ENCODE assay signal across 8 cellular contexts in the genomic region with DNA sequence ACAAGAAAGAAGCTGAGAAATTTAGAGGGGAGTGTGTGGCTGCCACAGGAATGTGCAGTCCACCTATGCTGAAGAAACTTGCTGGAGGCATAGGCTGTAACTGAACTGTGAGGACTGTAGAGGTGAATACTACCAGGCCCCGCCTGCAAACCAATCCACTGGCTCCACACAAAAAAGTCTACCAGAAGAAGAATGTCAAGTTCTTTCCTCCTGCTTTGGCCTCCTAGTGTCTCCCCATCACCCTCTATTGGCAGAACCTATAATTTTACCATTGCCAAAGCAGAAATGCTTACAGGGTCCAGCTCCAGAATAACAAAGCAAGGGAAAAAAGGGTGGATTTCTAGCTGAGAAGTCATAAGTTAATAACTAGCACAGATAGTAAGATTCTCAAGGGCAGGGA. TPM values are rescaled to one million over a fixed set of nuclear protein-coding genes. Genes with fewer than 3 reads are reported as not detected.
DNase-seq lines count a peak whose midpoint lies in the region; ATAC-seq, FAIRE-seq and TF ChIP-seq lines count a peak whose summit lies in the region.

No MANE protein-coding gene starts in this region.

- H3K36me3 ChIP-seq in CD8-positive, alpha-beta T cell (ENCODE audit: insufficient read depth, low read length) = no peaks in the 10 kb centered on the region
- no peaks in the 10 kb centered on the region for H3K36me3 ChIP-seq in H1 (ENCODE audit: control insufficient read depth in 2 of 4, insufficient read depth in 4 of 4, low read length in 3 of 4)

- no peak for FAIRE-seq in H1 (lab: Jason Lieb, UNC)

- no peaks in the 10 kb centered on the region for H3K9me3 Mint-ChIP-seq in CD8-positive, alpha-beta T cell
- H3K9me3 Mint-ChIP-seq in CD14-positive monocyte = peaks cover 0 to 8% (median 4%) of the 10 kb centered on the region in 7 donors
- peaks cover 2% of the 10 kb centered on the region for H3K9me3 Mint-ChIP-seq in activated naive CD8-positive, alpha-beta T cell treated with anti-CD3 and anti-CD28 coated beads for 36 hours

- POLR2A ChIA-PET in CD8-positive, alpha-beta T cell (lab: Charles Lee) = no interaction called here
- POLR2A ChIA-PET in H1 (lab: Charles Lee; ENCODE audit: partially characterized antibody) = interaction anchor here (0.6 to 0.7 kb wide), 2 partner anchors 24 to 1508 kb away, joined by 3 to 5 read pairs; no protein-coding TSS in a partner anchor

- no peaks in the 10 kb centered on the region for H4K20me1 ChIP-seq in H1 (replicated peaks in 1 of 2; ENCODE audit: control insufficient read depth in 1 of 2, insufficient read depth in 2 of 2, low read length in 2 of 2)

- no peaks in the 10 kb centered on the region for H3K36me3 Mint-ChIP-seq in CD8-positive, alpha-beta T cell
- no peaks in the 10 kb centered on the region for H3K36me3 Mint-ChIP-seq in CD14-positive monocyte
- peaks cover 4% of the 10 kb centered on the region for H3K36me3 Mint-ChIP-seq in activated naive CD8-positive, alpha-beta T cell treated with anti-CD3 and anti-CD28 coated beads for 36 hours

- intact Hi-C loops in CD8-positive, alpha-beta T cell (cut with DNase I, micrococcal nuclease) = loop anchor here (1.0 to 10.0 kb wide), 8 partner anchors 76 to 943 kb away; partner anchors contain the start of gene OLA1 (in 1 of the 2)
- intact Hi-C loops in CD14-positive monocyte (cut with micrococcal nuclease) = no loop called here

- no peaks in the 10 kb centered on the region for H3K23me2 ChIP-seq in H1 (ENCODE audit: low read depth, low read length)

- no peak overlapping the region for H3K4me2 ChIP-seq in H1 (ENCODE audit: insufficient read depth in 1 of 2, low read depth in 2 of 2, low read length in 2 of 2)

- no peak overlapping the region for H2BK12ac ChIP-seq in H1 (ENCODE audit: low read depth, low read length)

- no peaks in the 10 kb centered on the region for H3K4me1 ChIP-seq in CD8-positive, alpha-beta T cell (ENCODE audit: insufficient read depth, low read length)
- no peaks in the 10 kb centered on the region for H3K4me1 ChIP-seq in H1 (replicated peaks in 1 of 4; ENCODE audit: control insufficient read depth in 3 of 4, insufficient read depth in 4 of 4, low read length in 3 of 4)

- no peaks in the 10 kb centered on the region for H3K27me3 ChIP-seq in CD8-positive, alpha-beta T cell (ENCODE audit: insufficient read depth, low read length)
- H3K27me3 ChIP-seq in H1 (replicated peaks in 1 of 4; ENCODE audit: control insufficient read depth in 3 of 4, extremely low read depth in 1 of 4, insufficient read depth in 3 of 4, low read length in 3 of 4) = no peaks in the 10 kb centered on the region

- TF ChIP-seq CTCF in CD8-positive, alpha-beta T cell (IDR thresholded peaks at IDR 0.05) = peak; percentile 11
- TF ChIP-seq CTCF in H1 (IDR thresholded peaks at IDR 0.05; ENCODE audit: control extremely low read depth in 1 of 3, insufficient read depth in 1 of 3, low read depth in 1 of 3, low read length in 3 of 3) (peak in 2 of 3 experiments; percentile 31 to 53; a peak in 2 of 4 replicates), CD14-positive monocyte (IDR thresholded peaks at IDR 0.05) (no peak), coronary artery (IDR thresholded peaks at IDR 0.05) (no peak)

- H2BK15ac ChIP-seq in H1 (ENCODE audit: low read length) = no peak overlapping the region

- H2AFZ ChIP-seq in H1 (ENCODE audit: low read length) = no peak overlapping the region

- no peak overlapping the region for H2BK5ac ChIP-seq in H1 (ENCODE audit: low read depth, low read length)

- no peak overlapping the region for H2BK120ac ChIP-seq in H1 (replicated peaks; ENCODE audit: low read depth, low read length)

- no peaks in the 10 kb centered on the region for H3K4me1 Mint-ChIP-seq in CD8-positive, alpha-beta T cell (ENCODE audit: low read depth)
- peaks cover 4% of the 10 kb centered on the region for H3K4me1 Mint-ChIP-seq in CD14-positive monocyte
- H3K4me1 Mint-ChIP-seq in activated naive CD8-positive, alpha-beta T cell treated with anti-CD3 and anti-CD28 coated beads for 36 hours = no peaks in the 10 kb centered on the region

- H3K27ac ChIP-seq in CD8-positive, alpha-beta T cell (ENCODE audit: low read depth, low read length) = no peak overlapping the region
- H3K27ac ChIP-seq in H1 (ENCODE audit: low read depth, low read length) = no peak overlapping the region
- no peak overlapping the region for H3K27ac ChIP-seq in coronary artery

- no peaks in the 10 kb centered on the region for H3K79me1 ChIP-seq in H1 (ENCODE audit: low read depth, low read length)

- TF ChIP-seq EP300 in H1 (IDR thresholded peaks at IDR 0.05; ENCODE audit: borderline replicate concordance in 1 of 2, low read depth in 2 of 2, low read length in 2 of 2) = no peak

- H3K18ac ChIP-seq in H1 (ENCODE audit: extremely low read depth, low read length) = no peak overlapping the region

- no peak overlapping the region for H3K4ac ChIP-seq in H1 (replicated peaks; ENCODE audit: insufficient read length, low read depth, low read length)

- peak; percentile 68 for ATAC-seq in CD8-positive, alpha-beta T cell
- no peak for ATAC-seq in HG03439 (IDR thresholded peaks at IDR 0.05; ENCODE audit: unreplicated experiment)

- H3K79me2 ChIP-seq in H1 (ENCODE audit: control insufficient read depth in 1 of 2, insufficient read depth in 2 of 2, low read length in 2 of 2) = no peaks in the 10 kb centered on the region

- DNase-seq in CD8-positive, alpha-beta T cell = no peak
- DNase-seq in GM19240 (ENCODE audit: insufficient read length, low spot score) (peak; percentile 6), Kasumi-1 (lab: John Stamatoyannopoulos, UW) (peak; percentile 74 to 89), H1 (ENCODE audit: low read depth in 1 of 2, low spot score in 2 of 2) (no peak), CD14-positive monocyte (ENCODE audit: low spot score) (no peak), coronary artery (ENCODE audit: low spot score) (no peak)
- no peak for DNase-seq in activated naive CD8-positive, alpha-beta T cell treated with anti-CD3 and anti-CD28 coated beads for 36 hours

- CTCF ChIA-PET in CD8-positive, alpha-beta T cell (lab: Charles Lee) = interaction anchor here (0.7 kb wide), 1 partner anchor 16 kb away, joined by 3 read pairs; no protein-coding TSS in a partner anchor
- CTCF ChIA-PET in H1 (lab: Charles Lee; ENCODE audit: partially characterized antibody) = interaction anchor here (0.5 to 1.9 kb wide), 12 partner anchors 8 to 437 kb away, joined by 3 to 9 read pairs (median 4); no protein-coding TSS in a partner anchor

- no peak overlapping the region for H3K4me3 ChIP-seq in CD8-positive, alpha-beta T cell (ENCODE audit: low read depth, low read length)
- H3K4me3 ChIP-seq in H1 (ENCODE audit: extremely low read depth in 1 of 4, insufficient read depth in 2 of 4, low read depth in 3 of 4, low read length in 4 of 4) (no peak overlapping the region), coronary artery (no peak overlapping the region)

- no peak overlapping the region for H3K14ac ChIP-seq in H1 (ENCODE audit: insufficient read length)

- TF ChIP-seq POLR2A in H1 (IDR thresholded peaks at IDR 0.05; ENCODE audit: control extremely low read depth in 1 of 2, low read depth in 2 of 2, low read length in 2 of 2) = no peak

- no peak overlapping the region for H3K27ac Mint-ChIP-seq in CD8-positive, alpha-beta T cell
- no peak overlapping the region for H3K27ac Mint-ChIP-seq in CD14-positive monocyte
- no peak overlapping the region for H3K27ac Mint-ChIP-seq in activated naive CD8-positive, alpha-beta T cell treated with anti-CD3 and anti-CD28 coated beads for 36 hours

- H3K27me3 Mint-ChIP-seq in CD8-positive, alpha-beta T cell (ENCODE audit: low read depth) = peaks cover 14% of the 10 kb centered on the region
- peaks cover 0 to 4% (median 4%) of the 10 kb centered on the region in 3 donors for H3K27me3 Mint-ChIP-seq in CD14-positive monocyte (ENCODE audit: low read depth in 3 of 3)
- peaks cover 24% of the 10 kb centered on the region for H3K27me3 Mint-ChIP-seq in activated naive CD8-positive, alpha-beta T cell treated with anti-CD3 and anti-CD28 coated beads for 36 hours

- H3K23ac ChIP-seq in H1 (ENCODE audit: insufficient read length) = no peak overlapping the region

- H2AK5ac ChIP-seq in H1 (ENCODE audit: low read depth, low read length) = no peak overlapping the region

- no peak overlapping the region for H4K8ac ChIP-seq in H1 (ENCODE audit: extremely low read depth, insufficient read depth, low read length)

- no peak overlapping the region for H3K4me3 Mint-ChIP-seq in CD8-positive, alpha-beta T cell
- H3K4me3 Mint-ChIP-seq in CD14-positive monocyte = no peak overlapping the region
- H3K4me3 Mint-ChIP-seq in activated naive CD8-positive, alpha-beta T cell treated with anti-CD3 and anti-CD28 coated beads for 36 hours = no peak overlapping the region

- H3K56ac ChIP-seq in H1 (replicated peaks; ENCODE audit: insufficient read length, low read depth, low read length) = no peak overlapping the region

- no peak overlapping the region for H4K91ac ChIP-seq in H1 (replicated peaks; ENCODE audit: insufficient read length, low read length)

- H2BK20ac ChIP-seq in H1 (ENCODE audit: low read length) = no peak overlapping the region

- no peaks in the 10 kb centered on the region for H3K9me3 ChIP-seq in CD8-positive, alpha-beta T cell (ENCODE audit: low read length)
- no peaks in the 10 kb centered on the region for H3K9me3 ChIP-seq in H1 (ENCODE audit: insufficient read depth in 2 of 2, low read depth in 1 of 2, low read length in 1 of 2)

- H4K5ac ChIP-seq in H1 (ENCODE audit: insufficient read length, low read depth, low read length) = no peak overlapping the region

- H3K9ac ChIP-seq in H1 (replicated peaks in 1 of 4; ENCODE audit: extremely low read depth in 1 of 4, low read depth in 3 of 4, low read length in 3 of 4) = no peak overlapping the region

- peak; percentile 51 to 54 for TF ChIP-seq RAD21 in H1 (IDR thresholded peaks at IDR 0.05 in 1 of 2, conservative IDR thresholded peaks at IDR 0.05 in 1 of 2; ENCODE audit: low read depth in 2 of 2, low read length in 2 of 2)

- WGBS in H1 (ENCODE audit: extremely low coverage in 1 of 2, insufficient coverage in 1 of 2, insufficient read length in 1 of 2, insufficient replicate concordance in 2 of 2, low coverage in 1 of 2, low lambda C conversion rate in 2 of 2, missing lambda C conversion rate in 1 of 2), 2 experiments = 65% methylated on average over 1 of the region's 1 CpG; no CpG with 5 or more reads in 1 of the 2 experiments

RNA-seq across cellular contexts. Expression of gene ATP5MC3, which starts 5.9 kb away (rescaled TPM):
- 10 to 100 TPM; 70.2 to 73.4 TPM for total RNA-seq in CD8-positive, alpha-beta T cell
- 320 and 327 TPM in 2 replicates for total RNA-seq in H1 (2021; fragmentation: NEBNext Ultra II Directional; extraction: Animal tissue kit (Norgen Biotek cat#: 25700))
- 500 and 856 TPM in 2 replicates for polyA plus RNA-seq in H1 (2011; rRNA removed)
- polyA plus RNA-seq in H1 (2011; cell fraction: cytosol; rRNA removed) = 561 TPM
- polyA plus RNA-seq in H1 (2011; cell fraction: nucleus; rRNA removed) = 153 TPM
- 400 to 492 TPM (median 430 TPM) in 4 replicates for polyA plus RNA-seq in H1 (2012, experiment 1 of 2)
- 488 TPM for polyA plus RNA-seq in H1 (2012, experiment 2 of 2)
- 358 TPM for polyA plus RNA-seq in H1 (2013, experiment 1 of 2)
- polyA plus RNA-seq in H1 (2013, experiment 2 of 2) = 374 TPM
- polyA minus RNA-seq in H1 (2011; rRNA and poly(A)+ RNA removed) = 187 and 206 TPM in 2 replicates
- polyA minus RNA-seq in H1 (2011; cell fraction: cytosol; rRNA and poly(A)+ RNA removed) = 113 TPM
- polyA minus RNA-seq in H1 (2011; cell fraction: nucleus; rRNA and poly(A)+ RNA removed) = 89.8 TPM
- 100 to 1,000 TPM; 493 to 533 TPM for polyA plus RNA-seq in CD14-positive monocyte
- 100 to 1,000 TPM; 472 to 484 TPM for total RNA-seq in activated naive CD8-positive, alpha-beta T cell treated with anti-CD3 and anti-CD28 coated beads for 36 hours

RNA-seq across cellular contexts. Expression of gene ATF2, which starts 19.4 kb away (rescaled TPM):
- total RNA-seq in CD8-positive, alpha-beta T cell = 10 to 100 TPM; 42.9 to 43.6 TPM
- 43.1 and 46.5 TPM in 2 replicates for total RNA-seq in H1 (2021; fragmentation: NEBNext Ultra II Directional; extraction: Animal tissue kit (Norgen Biotek cat#: 25700))
- 17.5 and 31.2 TPM in 2 replicates for polyA plus RNA-seq in H1 (2011; rRNA removed)
- 24.1 TPM for polyA plus RNA-seq in H1 (2011; cell fraction: cytosol; rRNA removed)
- polyA plus RNA-seq in H1 (2011; cell fraction: nucleus; rRNA removed) = 29.7 TPM
- 18.9 to 32.9 TPM (median 24.9 TPM) in 4 replicates for polyA plus RNA-seq in H1 (2012, experiment 1 of 2)
- polyA plus RNA-seq in H1 (2012, experiment 2 of 2) = 1.3 TPM
- 21.0 TPM for polyA plus RNA-seq in H1 (2013, experiment 1 of 2)
- 21.7 TPM for polyA plus RNA-seq in H1 (2013, experiment 2 of 2)
- 123 and 172 TPM in 2 replicates for polyA minus RNA-seq in H1 (2011; rRNA and poly(A)+ RNA removed)
- 41.2 TPM for polyA minus RNA-seq in H1 (2011; cell fraction: cytosol; rRNA and poly(A)+ RNA removed)
- 149 TPM for polyA minus RNA-seq in H1 (2011; cell fraction: nucleus; rRNA and poly(A)+ RNA removed)
- polyA plus RNA-seq in CD14-positive monocyte = 10 to 100 TPM; 17.4 to 22.1 TPM
- 10 to 100 TPM; 43.1 to 44.5 TPM for total RNA-seq in activated naive CD8-positive, alpha-beta T cell treated with anti-CD3 and anti-CD28 coated beads for 36 hours

Comparison
In these comparisons a context has a peak if more than half of its experiments do, and no peak if none do; other contexts are left out.
1. DNase-seq: peak in GM19240 (single experiment) and Kasumi-1 (2 of 2); none in CD8-positive, alpha-beta T cell (0 of 7), H1 (0 of 2), CD14-positive monocyte (single experiment), coronary artery (single experiment) and activated naive CD8-positive, alpha-beta T cell treated with anti-CD3 and anti-CD28 coated beads for 36 hours (single experiment).
2. CTCF ChIP-seq: peak in CD8-positive, alpha-beta T cell (single experiment) and H1 (2 of 3); none in CD14-positive monocyte (single experiment) and coronary artery (single experiment).
3. intact Hi-C loops: an anchor here in CD8-positive, alpha-beta T cell (1.0 to 10.0 kb wide); none called in CD14-positive monocyte.